In the genomic region with DNA sequence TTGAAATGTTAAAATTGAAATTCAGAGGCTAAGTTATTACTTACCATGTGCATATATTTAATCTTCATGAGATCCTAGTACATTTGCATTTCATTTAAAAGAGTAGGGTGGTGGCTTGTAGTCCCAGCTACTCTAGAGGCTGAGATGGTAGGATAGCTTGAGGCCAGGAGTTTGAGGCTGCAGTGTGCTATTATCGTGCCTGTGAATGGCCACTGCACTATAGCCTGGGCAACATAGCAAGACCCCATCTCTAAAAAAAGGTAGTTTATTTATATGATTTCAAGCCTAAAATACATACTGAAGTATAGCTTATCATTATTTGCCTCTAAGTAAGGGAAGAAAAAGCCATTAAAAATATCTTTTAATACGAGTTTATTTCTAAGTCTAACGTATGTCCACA, we compare ENCODE assay signal across 1 cellular context.
A peak's percentile ranks its signal among the peaks of the same experiment; 100 is the strongest.
TF ChIP-seq lines count a peak whose summit lies in the region.

No MANE protein-coding gene starts in this region.

TF ChIP-seq in K562, 482 proteins besides CTCF, POLR2A, EP300 and RAD21:
- TF ChIP-seq CREM (IDR thresholded peaks at IDR 0.05; ENCODE audit: low read depth) (no peak), ZNF24 (IDR thresholded peaks at IDR 0.05) (no peak), ZNF121 (CRISPR knock-in tag; conservative IDR thresholded peaks at IDR 0.05) (peak; percentile 37), RBM25 (IDR thresholded peaks at IDR 0.05; ENCODE audit: low read depth, low read length, severe bottlenecking) (peak; percentile 30)
- TF ChIP-seq, protein P1, sequence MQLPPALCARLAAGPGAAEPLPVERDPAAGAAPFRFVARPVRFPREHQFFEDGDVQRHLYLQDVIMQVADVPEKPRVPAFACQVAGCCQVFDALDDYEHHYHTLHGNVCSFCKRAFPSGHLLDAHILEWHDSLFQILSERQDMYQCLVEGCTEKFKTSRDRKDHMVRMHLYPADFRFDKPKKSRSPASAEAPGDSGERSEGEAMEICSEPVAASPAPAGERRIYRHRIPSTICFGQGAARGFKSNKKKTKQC (CRISPR knock-in tag; IDR thresholded peaks at IDR 0.05) = no peak
